In genomic region chr17:73952136-73952497, GRCh38 we compare ENCODE assay signal across 10 cellular contexts.
A peak's percentile ranks its signal among the peaks of the same experiment; 100 is the strongest.
DNase-seq lines count a peak whose midpoint lies in the region; ATAC-seq, FAIRE-seq and TF ChIP-seq lines count a peak whose summit lies in the region.
"Had no signal": no experiment of that assay in that cellular context is flagged by ENCODE, and none has a peak within 500 bp of the region (broad histone marks: within the 10 kb centered on the region; RNA-seq: fewer than 3 reads in every experiment).

No MANE protein-coding gene starts in this region.

- TF ChIP-seq CTCF in SK-N-SH (IDR thresholded peaks at IDR 0.05), result no peak

- no peaks in the 10 kb centered on the region; a peak in 1 of 4 replicates for H3K4me1 ChIP-seq in SK-N-SH (ENCODE audit: control insufficient read depth in 1 of 2, insufficient read depth in 2 of 2, low read depth in 1 of 2, low read length in 1 of 2)
- H3K4me1 ChIP-seq in stomach smooth muscle (ENCODE audit: control insufficient read depth, insufficient read depth, low read length), result peaks cover 7% of the 10 kb centered on the region

- ATAC-seq in SK-N-SH treated with all-trans-retinoic acid at 6 μM for 48 hours, result no peak

- H3K27ac ChIP-seq in SK-N-SH (ENCODE audit: low read depth in 2 of 2, low read length in 1 of 2) (no peak overlapping the region), stomach smooth muscle (ENCODE audit: low read length) (no peak overlapping the region)
- H3K27ac ChIP-seq: gastroesophageal sphincter had no signal

- no peak for TF ChIP-seq RAD21 in SK-N-SH (IDR thresholded peaks at IDR 0.05; ENCODE audit: low read length)

- H3K79me2 ChIP-seq in SK-N-SH (ENCODE audit: insufficient read depth), result no peaks in the 10 kb centered on the region

- FAIRE-seq in H54 (lab: Jason Lieb, UNC), result no peak

- WGBS in SK-N-SH (ENCODE audit: low lambda C conversion rate), result 50% methylated on average over 22 of the region's 22 CpGs

- H3F3A ChIP-seq in SK-N-SH (replicated peaks; ENCODE audit: insufficient read depth), result no peaks in the 10 kb centered on the region

- no peak overlapping the region; a peak in 1 of 4 replicates for H3K4me3 ChIP-seq in SK-N-SH (ENCODE audit: low read depth in 2 of 2, low read length in 1 of 2)
- H3K4me3 ChIP-seq in stomach smooth muscle (ENCODE audit: low read length in 2 of 2), result peak overlapping the region; percentile 6 to 54

- CTCF ChIA-PET in SK-N-SH (lab: Yijun Ruan, JAX), result interaction anchor here (0.6 to 3.6 kb wide), 29 partner anchors 8 to 582 kb away, joined by 3 to 22 read pairs (median 4); partner anchors contain the start of gene SDK2

- no peak overlapping the region for H2AFZ ChIP-seq in SK-N-SH (ENCODE audit: low read depth)

- H3K9ac ChIP-seq in SK-N-SH (no peak overlapping the region), stomach smooth muscle (ENCODE audit: low read length in 2 of 2) (no peak overlapping the region)

- H3K27me3 ChIP-seq in SK-N-SH (ENCODE audit: insufficient read depth), result no peaks in the 10 kb centered on the region
- H3K27me3 ChIP-seq in stomach smooth muscle (ENCODE audit: control insufficient read depth in 1 of 2, insufficient read depth in 2 of 2, low read length in 2 of 2), result peaks cover 33 to 42% of the 10 kb centered on the region in 2 donors
- H3K27me3 ChIP-seq: MG63 had no signal

- TF ChIP-seq POLR2A in H54 (IDR thresholded peaks at IDR 0.05; ENCODE audit: low read depth, low read length), result no peak

- H3K4me2 ChIP-seq in SK-N-SH, result no peak overlapping the region

- DNase-seq in SK-N-SH (peak; percentile 64), anterior cingulate cortex (lab: John Stamatoyannopoulos, UW) (peak in 43 of 58 donors; percentile 8 to 72 (median 34)), iPS-NIHi11 (ENCODE audit: low spot score) (peak; percentile 43), NCI-H1105 treated with DMSO at 0.1 percent for 48 hours (lab: John Stamatoyannopoulos, UW) (no peak), retina (no peak), H54 (ENCODE audit: insufficient read length, low spot score) (no peak)

- H3K36me3 ChIP-seq in SK-N-SH (replicated peaks in 1 of 2; ENCODE audit: control insufficient read depth in 1 of 2, insufficient read depth in 2 of 2, low read length in 1 of 2), result no peaks in the 10 kb centered on the region
- no peaks in the 10 kb centered on the region for H3K36me3 ChIP-seq in stomach smooth muscle (ENCODE audit: control insufficient read depth in 2 of 2, insufficient read depth in 2 of 2, low read length in 2 of 2)
- H3K36me3 ChIP-seq: gastroesophageal sphincter, MG63 had no signal

- no peaks in the 10 kb centered on the region for H3K9me3 ChIP-seq in SK-N-SH
- H3K9me3 ChIP-seq in stomach smooth muscle (ENCODE audit: control insufficient read depth in 2 of 2, low read length in 2 of 2), result no peaks in the 10 kb centered on the region
- H3K9me3 ChIP-seq: MG63 had no signal

- POLR2A ChIA-PET in SK-N-SH (lab: Yijun Ruan, JAX), result no interaction called here

- no peaks in the 10 kb centered on the region for H4K20me1 ChIP-seq in SK-N-SH (ENCODE audit: insufficient read depth)

- TF ChIP-seq EP300 in SK-N-SH (IDR thresholded peaks at IDR 0.05; ENCODE audit: borderline replicate concordance in 1 of 2, low read depth in 1 of 2, low read length in 1 of 2), result no peak

- H3K9me2 ChIP-seq in SK-N-SH, result no peaks in the 10 kb centered on the region

TF ChIP-seq in SK-N-SH, 30 proteins besides CTCF, POLR2A, EP300 and RAD21 (continues in another document):
- TF ChIP-seq RFX5 (IDR thresholded peaks at IDR 0.05; ENCODE audit: low read length) (no peak), NFIC (IDR thresholded peaks at IDR 0.05; ENCODE audit: borderline replicate concordance) (no peak), FOXM1 (IDR thresholded peaks at IDR 0.05; ENCODE audit: low read depth) (no peak), REST (IDR thresholded peaks at IDR 0.05; ENCODE audit: low read depth, low read length) (no peak), TCF12 (IDR thresholded peaks at IDR 0.05) (no peak), SMC3 (IDR thresholded peaks at IDR 0.05; ENCODE audit: low read depth, low read length) (no peak), USF1 (IDR thresholded peaks at IDR 0.05; ENCODE audit: borderline replicate concordance, low read depth) (no peak), CHD2 (IDR thresholded peaks at IDR 0.05; ENCODE audit: low read length, partially characterized antibody) (no peak), NRF1 (IDR thresholded peaks at IDR 0.05; ENCODE audit: low read depth, low read length) (no peak), ELF1 (IDR thresholded peaks at IDR 0.05) (no peak), GABPA (IDR thresholded peaks at IDR 0.05; ENCODE audit: low read depth) (no peak), GATA2 (CRISPR knock-in tag; IDR thresholded peaks at IDR 0.05) (no peak)

TF ChIP-seq in SK-N-SH treated with all-trans-retinoic acid at 6 μM for 48 hours, 23 proteins besides CTCF, POLR2A, EP300 and RAD21:
- TF ChIP-seq GLIS3 (CRISPR knock-in tag; IDR thresholded peaks at IDR 0.05) (no peak), POU6F1 (CRISPR knock-in tag; IDR thresholded peaks at IDR 0.05; ENCODE audit: borderline replicate concordance, low read depth) (no peak), BACH2 (CRISPR knock-in tag; IDR thresholded peaks at IDR 0.05; ENCODE audit: borderline replicate concordance) (no peak), TCF4 (CRISPR knock-in tag; IDR thresholded peaks at IDR 0.05; ENCODE audit: borderline replicate concordance) (no peak), SNAI2 (CRISPR knock-in tag; IDR thresholded peaks at IDR 0.05) (no peak), CREB5 (CRISPR knock-in tag; IDR thresholded peaks at IDR 0.05; ENCODE audit: low read depth) (no peak), ZFP3 (CRISPR knock-in tag; IDR thresholded peaks at IDR 0.05) (no peak), CSDC2 (CRISPR knock-in tag; IDR thresholded peaks at IDR 0.05) (no peak), ZNF8 (CRISPR knock-in tag; IDR thresholded peaks at IDR 0.05) (no peak)
TF ChIP-seq in SK-N-SH treated with all-trans-retinoic acid at 6 μM for 48 hours: peak in this region for 0.

Comparison
In these comparisons a context has a peak if more than half of its experiments do, and no peak if none do; other contexts are left out.
1. DNase-seq: peak in SK-N-SH (single experiment), anterior cingulate cortex (43 of 58) and iPS-NIHi11 (single experiment); none in NCI-H1105 treated with DMSO at 0.1 percent for 48 hours (single experiment), retina (single experiment) and H54 (single experiment).
2. H3K4me3 ChIP-seq: peak in stomach smooth muscle (2 of 2); none in SK-N-SH (0 of 2).